ENCODE assay signal across 1 cellular context in the genomic region with DNA sequence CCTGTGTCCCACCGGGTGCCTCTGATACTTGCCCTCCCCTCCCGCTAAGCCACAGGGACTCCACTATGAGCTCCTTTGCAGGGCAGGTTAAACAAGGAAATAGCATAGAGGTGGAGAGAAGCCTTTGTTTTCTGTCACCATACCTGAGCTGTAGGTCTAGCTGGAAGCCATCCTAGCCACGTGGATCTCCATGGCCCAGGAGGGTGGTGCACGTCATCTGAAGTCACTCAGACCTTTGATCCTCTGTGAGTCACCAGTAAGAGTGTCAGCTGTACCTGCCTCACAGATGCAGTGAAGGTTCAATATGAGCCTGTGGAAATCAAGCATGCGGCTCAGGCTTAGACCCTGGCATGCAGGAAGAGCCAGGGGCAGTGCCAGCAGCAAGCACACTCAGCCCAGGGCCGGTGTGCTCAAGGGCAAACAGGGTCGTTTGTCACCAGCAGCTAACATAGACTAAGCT.
TF ChIP-seq lines count a peak whose summit lies in the region.

No MANE protein-coding gene starts in this region.

TF ChIP-seq in HepG2, 621 proteins besides CTCF, POLR2A, EP300 and RAD21 (continued from another document and continues in another):
- TF ChIP-seq, protein P1, sequence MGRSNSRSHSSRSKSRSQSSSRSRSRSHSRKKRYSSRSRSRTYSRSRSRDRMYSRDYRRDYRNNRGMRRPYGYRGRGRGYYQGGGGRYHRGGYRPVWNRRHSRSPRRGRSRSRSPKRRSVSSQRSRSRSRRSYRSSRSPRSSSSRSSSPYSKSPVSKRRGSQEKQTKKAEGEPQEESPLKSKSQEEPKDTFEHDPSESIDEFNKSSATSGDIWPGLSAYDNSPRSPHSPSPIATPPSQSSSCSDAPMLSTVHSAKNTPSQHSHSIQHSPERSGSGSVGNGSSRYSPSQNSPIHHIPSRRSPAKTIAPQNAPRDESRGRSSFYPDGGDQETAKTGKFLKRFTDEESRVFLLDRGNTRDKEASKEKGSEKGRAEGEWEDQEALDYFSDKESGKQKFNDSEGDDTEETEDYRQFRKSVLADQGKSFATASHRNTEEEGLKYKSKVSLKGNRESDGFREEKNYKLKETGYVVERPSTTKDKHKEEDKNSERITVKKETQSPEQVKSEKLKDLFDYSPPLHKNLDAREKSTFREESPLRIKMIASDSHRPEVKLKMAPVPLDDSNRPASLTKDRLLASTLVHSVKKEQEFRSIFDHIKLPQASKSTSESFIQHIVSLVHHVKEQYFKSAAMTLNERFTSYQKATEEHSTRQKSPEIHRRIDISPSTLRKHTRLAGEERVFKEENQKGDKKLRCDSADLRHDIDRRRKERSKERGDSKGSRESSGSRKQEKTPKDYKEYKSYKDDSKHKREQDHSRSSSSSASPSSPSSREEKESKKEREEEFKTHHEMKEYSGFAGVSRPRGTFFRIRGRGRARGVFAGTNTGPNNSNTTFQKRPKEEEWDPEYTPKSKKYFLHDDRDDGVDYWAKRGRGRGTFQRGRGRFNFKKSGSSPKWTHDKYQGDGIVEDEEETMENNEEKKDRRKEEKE (IDR thresholded peaks at IDR 0.05) = no peak
- TF ChIP-seq, protein P2, sequence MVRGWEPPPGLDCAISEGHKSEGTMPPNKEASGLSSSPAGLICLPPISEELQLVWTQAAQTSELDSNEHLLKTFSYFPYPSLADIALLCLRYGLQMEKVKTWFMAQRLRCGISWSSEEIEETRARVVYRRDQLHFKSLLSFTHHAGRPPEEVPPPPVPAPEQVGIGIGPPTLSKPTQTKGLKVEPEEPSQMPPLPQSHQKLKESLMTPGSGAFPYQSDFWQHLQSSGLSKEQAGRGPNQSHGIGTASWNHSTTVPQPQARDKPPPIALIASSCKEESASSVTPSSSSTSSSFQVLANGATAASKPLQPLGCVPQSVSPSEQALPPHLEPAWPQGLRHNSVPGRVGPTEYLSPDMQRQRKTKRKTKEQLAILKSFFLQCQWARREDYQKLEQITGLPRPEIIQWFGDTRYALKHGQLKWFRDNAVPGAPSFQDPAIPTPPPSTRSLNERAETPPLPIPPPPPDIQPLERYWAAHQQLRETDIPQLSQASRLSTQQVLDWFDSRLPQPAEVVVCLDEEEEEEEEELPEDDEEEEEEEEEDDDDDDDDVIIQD (CRISPR knock-in tag; IDR thresholded peaks at IDR 0.05; ENCODE audit: low read depth) = no peak; the same call in 1 of the 2 replicates
- TF ChIP-seq REL (CRISPR knock-in tag; conservative IDR thresholded peaks at IDR 0.05) = no peak
- TF ChIP-seq SP1 (IDR thresholded peaks at IDR 0.05) = no peak
- TF ChIP-seq SP1 (CRISPR knock-in tag; IDR thresholded peaks at IDR 0.05) = no peak
- TF ChIP-seq ZNF205 (CRISPR knock-in tag; IDR thresholded peaks at IDR 0.05) = peak; percentile 68; the same call in 1 of the 2 replicates
- TF ChIP-seq, protein P3, sequence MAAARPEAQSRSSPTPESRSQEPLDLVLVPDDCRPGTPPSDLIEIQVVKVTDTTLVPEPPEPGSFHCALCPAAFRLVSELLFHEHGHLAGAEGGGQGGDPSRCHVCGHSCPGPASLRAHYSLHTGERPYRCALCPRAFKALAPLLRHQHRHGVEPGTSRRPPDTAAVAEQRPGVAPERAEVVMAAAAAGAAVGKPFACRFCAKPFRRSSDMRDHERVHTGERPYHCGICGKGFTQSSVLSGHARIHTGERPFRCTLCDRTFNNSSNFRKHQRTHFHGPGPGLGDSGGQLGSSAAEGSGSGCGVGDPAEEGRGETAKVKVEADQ (CRISPR knock-in tag; IDR thresholded peaks at IDR 0.05; ENCODE audit: borderline replicate concordance) = no peak
- TF ChIP-seq, protein P4, sequence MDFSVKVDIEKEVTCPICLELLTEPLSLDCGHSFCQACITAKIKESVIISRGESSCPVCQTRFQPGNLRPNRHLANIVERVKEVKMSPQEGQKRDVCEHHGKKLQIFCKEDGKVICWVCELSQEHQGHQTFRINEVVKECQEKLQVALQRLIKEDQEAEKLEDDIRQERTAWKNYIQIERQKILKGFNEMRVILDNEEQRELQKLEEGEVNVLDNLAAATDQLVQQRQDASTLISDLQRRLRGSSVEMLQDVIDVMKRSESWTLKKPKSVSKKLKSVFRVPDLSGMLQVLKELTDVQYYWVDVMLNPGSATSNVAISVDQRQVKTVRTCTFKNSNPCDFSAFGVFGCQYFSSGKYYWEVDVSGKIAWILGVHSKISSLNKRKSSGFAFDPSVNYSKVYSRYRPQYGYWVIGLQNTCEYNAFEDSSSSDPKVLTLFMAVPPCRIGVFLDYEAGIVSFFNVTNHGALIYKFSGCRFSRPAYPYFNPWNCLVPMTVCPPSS (IDR thresholded peaks at IDR 0.05) = no peak
- TF ChIP-seq PRPF4 (IDR thresholded peaks at IDR 0.05; ENCODE audit: low read depth, low read length, poor library complexity, severe bottlenecking) = no peak
- TF ChIP-seq ISL2 (CRISPR knock-in tag; IDR thresholded peaks at IDR 0.05) = no peak; the same call in 1 of the 2 replicates
- TF ChIP-seq ZNF331 (CRISPR knock-in tag; IDR thresholded peaks at IDR 0.05) = peak; percentile 61; the same call in 1 of the 2 replicates
- no peak for TF ChIP-seq MTA3 (CRISPR knock-in tag; IDR thresholded peaks at IDR 0.05)
- TF ChIP-seq ZNF333 (CRISPR knock-in tag; IDR thresholded peaks at IDR 0.05; ENCODE audit: borderline replicate concordance) = no peak
- 0 out of 2 replicates have a peak, but pooled peaks have one; percentile 21 for TF ChIP-seq STAG1 (CRISPR knock-in tag; IDR thresholded peaks at IDR 0.05)
- TF ChIP-seq, protein P5, sequence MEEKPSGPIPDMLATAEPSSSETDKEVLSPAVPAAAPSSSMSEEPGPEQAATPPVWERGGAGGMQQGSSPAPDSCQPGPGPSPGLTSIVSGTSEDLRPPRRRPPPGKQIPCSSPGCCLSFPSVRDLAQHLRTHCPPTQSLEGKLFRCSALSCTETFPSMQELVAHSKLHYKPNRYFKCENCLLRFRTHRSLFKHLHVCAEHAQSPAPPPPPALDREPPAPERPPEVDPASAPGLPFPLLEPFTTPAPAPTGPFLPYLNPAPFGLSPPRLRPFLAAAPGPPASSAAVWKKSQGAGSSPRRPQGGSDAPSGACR (CRISPR knock-in tag; IDR thresholded peaks at IDR 0.05) = no peak
- no peak for TF ChIP-seq ZNF674 (CRISPR knock-in tag; IDR thresholded peaks at IDR 0.05; ENCODE audit: low read depth)
- TF ChIP-seq FOSL1 (CRISPR knock-in tag; IDR thresholded peaks at IDR 0.05; ENCODE audit: borderline replicate concordance) = peak; percentile 85
- TF ChIP-seq SIN3A (IDR thresholded peaks at IDR 0.05; ENCODE audit: borderline replicate concordance, low read depth, low read length) = peak; percentile 59; the same call in 1 of the 2 replicates
- peak; percentile 76; the same call in 1 of the 2 replicates for TF ChIP-seq PITX1 (CRISPR knock-in tag; IDR thresholded peaks at IDR 0.05)
- TF ChIP-seq ZNF577 (CRISPR knock-in tag; IDR thresholded peaks at IDR 0.05; ENCODE audit: borderline replicate concordance, low read depth) = no peak
- TF ChIP-seq, protein P6, sequence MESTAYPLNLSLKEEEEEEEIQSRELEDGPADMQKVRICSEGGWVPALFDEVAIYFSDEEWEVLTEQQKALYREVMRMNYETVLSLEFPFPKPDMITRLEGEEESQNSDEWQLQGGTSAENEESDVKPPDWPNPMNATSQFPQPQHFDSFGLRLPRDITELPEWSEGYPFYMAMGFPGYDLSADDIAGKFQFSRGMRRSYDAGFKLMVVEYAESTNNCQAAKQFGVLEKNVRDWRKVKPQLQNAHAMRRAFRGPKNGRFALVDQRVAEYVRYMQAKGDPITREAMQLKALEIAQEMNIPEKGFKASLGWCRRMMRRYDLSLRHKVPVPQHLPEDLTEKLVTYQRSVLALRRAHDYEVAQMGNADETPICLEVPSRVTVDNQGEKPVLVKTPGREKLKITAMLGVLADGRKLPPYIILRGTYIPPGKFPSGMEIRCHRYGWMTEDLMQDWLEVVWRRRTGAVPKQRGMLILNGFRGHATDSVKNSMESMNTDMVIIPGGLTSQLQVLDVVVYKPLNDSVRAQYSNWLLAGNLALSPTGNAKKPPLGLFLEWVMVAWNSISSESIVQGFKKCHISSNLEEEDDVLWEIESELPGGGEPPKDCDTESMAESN (CRISPR knock-in tag; conservative IDR thresholded peaks at IDR 0.05) = peak; percentile 64; the same call in 1 of the 2 replicates
- no peak for TF ChIP-seq ZNF839 (CRISPR knock-in tag; IDR thresholded peaks at IDR 0.05; ENCODE audit: borderline replicate concordance)
- no peak for TF ChIP-seq MLLT10 (CRISPR knock-in tag; IDR thresholded peaks at IDR 0.05)
- no peak for TF ChIP-seq SMARCC2 (IDR thresholded peaks at IDR 0.05)
- TF ChIP-seq HMG20A (CRISPR knock-in tag; IDR thresholded peaks at IDR 0.05; ENCODE audit: borderline replicate concordance) = peak; percentile 59; the same call in 1 of the 2 replicates
- TF ChIP-seq NCOA5 (CRISPR knock-in tag; IDR thresholded peaks at IDR 0.05) = no peak
- TF ChIP-seq CBFB (CRISPR knock-in tag; IDR thresholded peaks at IDR 0.05) = no peak
- TF ChIP-seq, protein P7, sequence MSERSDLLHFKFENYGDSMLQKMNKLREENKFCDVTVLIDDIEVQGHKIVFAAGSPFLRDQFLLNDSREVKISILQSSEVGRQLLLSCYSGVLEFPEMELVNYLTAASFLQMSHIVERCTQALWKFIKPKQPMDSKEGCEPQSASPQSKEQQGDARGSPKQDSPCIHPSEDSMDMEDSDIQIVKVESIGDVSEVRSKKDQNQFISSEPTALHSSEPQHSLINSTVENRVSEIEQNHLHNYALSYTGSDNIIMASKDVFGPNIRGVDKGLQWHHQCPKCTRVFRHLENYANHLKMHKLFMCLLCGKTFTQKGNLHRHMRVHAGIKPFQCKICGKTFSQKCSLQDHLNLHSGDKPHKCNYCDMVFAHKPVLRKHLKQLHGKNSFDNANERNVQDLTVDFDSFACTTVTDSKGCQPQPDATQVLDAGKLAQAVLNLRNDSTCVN (CRISPR knock-in tag; IDR thresholded peaks at IDR 0.05; ENCODE audit: borderline replicate concordance) = no peak
- TF ChIP-seq, protein P8, sequence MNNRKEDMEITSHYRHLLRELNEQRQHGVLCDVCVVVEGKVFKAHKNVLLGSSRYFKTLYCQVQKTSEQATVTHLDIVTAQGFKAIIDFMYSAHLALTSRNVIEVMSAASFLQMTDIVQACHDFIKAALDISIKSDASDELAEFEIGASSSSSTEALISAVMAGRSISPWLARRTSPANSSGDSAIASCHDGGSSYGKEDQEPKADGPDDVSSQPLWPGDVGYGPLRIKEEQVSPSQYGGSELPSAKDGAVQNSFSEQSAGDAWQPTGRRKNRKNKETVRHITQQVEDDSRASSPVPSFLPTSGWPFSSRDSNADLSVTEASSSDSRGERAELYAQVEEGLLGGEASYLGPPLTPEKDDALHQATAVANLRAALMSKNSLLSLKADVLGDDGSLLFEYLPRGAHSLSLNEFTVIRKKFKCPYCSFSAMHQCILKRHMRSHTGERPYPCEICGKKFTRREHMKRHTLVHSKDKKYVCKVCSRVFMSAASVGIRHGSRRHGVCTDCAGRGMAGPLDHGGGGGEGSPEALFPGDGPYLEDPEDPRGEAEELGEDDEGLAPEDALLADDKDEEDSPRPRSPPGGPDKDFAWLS (CRISPR knock-in tag; IDR thresholded peaks at IDR 0.05; ENCODE audit: borderline replicate concordance) = no peak
- 0 out of 2 replicates have a peak, but pooled peaks have one; percentile 67 for TF ChIP-seq ZNF432 (CRISPR knock-in tag; IDR thresholded peaks at IDR 0.05; ENCODE audit: borderline replicate concordance)
- TF ChIP-seq MAFG (CRISPR knock-in tag; IDR thresholded peaks at IDR 0.05) = no peak
- TF ChIP-seq HOXA3 (CRISPR knock-in tag; IDR thresholded peaks at IDR 0.05) = peak; percentile 89
- TF ChIP-seq SOX13 (IDR thresholded peaks at IDR 0.05) = no peak
- 0 out of 4 replicates have a peak, but pooled peaks of 1 of the 2 experiments have one; percentile 44 for TF ChIP-seq SOX13 (CRISPR knock-in tag; conservative IDR thresholded peaks at IDR 0.05 in 1 of 2, IDR thresholded peaks at IDR 0.05 in 1 of 2)
- TF ChIP-seq, protein P9, sequence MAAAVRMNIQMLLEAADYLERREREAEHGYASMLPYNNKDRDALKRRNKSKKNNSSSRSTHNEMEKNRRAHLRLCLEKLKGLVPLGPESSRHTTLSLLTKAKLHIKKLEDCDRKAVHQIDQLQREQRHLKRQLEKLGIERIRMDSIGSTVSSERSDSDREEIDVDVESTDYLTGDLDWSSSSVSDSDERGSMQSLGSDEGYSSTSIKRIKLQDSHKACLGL (CRISPR knock-in tag; IDR thresholded peaks at IDR 0.05) = peak; percentile 56
- TF ChIP-seq, protein P10, sequence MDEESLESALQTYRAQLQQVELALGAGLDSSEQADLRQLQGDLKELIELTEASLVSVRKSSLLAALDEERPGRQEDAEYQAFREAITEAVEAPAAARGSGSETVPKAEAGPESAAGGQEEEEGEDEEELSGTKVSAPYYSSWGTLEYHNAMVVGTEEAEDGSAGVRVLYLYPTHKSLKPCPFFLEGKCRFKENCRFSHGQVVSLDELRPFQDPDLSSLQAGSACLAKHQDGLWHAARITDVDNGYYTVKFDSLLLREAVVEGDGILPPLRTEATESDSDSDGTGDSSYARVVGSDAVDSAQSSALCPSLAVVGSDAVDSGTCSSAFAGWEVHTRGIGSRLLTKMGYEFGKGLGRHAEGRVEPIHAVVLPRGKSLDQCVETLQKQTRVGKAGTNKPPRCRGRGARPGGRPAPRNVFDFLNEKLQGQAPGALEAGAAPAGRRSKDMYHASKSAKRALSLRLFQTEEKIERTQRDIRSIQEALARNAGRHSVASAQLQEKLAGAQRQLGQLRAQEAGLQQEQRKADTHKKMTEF (CRISPR knock-in tag; IDR thresholded peaks at IDR 0.05) = no peak
- TF ChIP-seq HNRNPK (IDR thresholded peaks at IDR 0.05; ENCODE audit: low read depth, low read length, poor library complexity, severe bottlenecking) = no peak
- TF ChIP-seq DMAP1 (CRISPR knock-in tag; IDR thresholded peaks at IDR 0.05) = peak; percentile 94
- TF ChIP-seq RFX5 (IDR thresholded peaks at IDR 0.05; ENCODE audit: low read depth, low read length) = no peak
- no peak for TF ChIP-seq MTF2 (CRISPR knock-in tag; IDR thresholded peaks at IDR 0.05; ENCODE audit: borderline replicate concordance)
- TF ChIP-seq, protein P11, sequence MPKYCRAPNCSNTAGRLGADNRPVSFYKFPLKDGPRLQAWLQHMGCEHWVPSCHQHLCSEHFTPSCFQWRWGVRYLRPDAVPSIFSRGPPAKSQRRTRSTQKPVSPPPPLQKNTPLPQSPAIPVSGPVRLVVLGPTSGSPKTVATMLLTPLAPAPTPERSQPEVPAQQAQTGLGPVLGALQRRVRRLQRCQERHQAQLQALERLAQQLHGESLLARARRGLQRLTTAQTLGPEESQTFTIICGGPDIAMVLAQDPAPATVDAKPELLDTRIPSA (CRISPR knock-in tag; IDR thresholded peaks at IDR 0.05; ENCODE audit: borderline replicate concordance) = no peak
- no peak for TF ChIP-seq ZNF350 (CRISPR knock-in tag; IDR thresholded peaks at IDR 0.05; ENCODE audit: borderline replicate concordance, low read depth)
- TF ChIP-seq ZNF761 (CRISPR knock-in tag; conservative IDR thresholded peaks at IDR 0.05) = no peak
- TF ChIP-seq NPAS2 (CRISPR knock-in tag; IDR thresholded peaks at IDR 0.05; ENCODE audit: borderline replicate concordance) = no peak
- TF ChIP-seq, protein P12, sequence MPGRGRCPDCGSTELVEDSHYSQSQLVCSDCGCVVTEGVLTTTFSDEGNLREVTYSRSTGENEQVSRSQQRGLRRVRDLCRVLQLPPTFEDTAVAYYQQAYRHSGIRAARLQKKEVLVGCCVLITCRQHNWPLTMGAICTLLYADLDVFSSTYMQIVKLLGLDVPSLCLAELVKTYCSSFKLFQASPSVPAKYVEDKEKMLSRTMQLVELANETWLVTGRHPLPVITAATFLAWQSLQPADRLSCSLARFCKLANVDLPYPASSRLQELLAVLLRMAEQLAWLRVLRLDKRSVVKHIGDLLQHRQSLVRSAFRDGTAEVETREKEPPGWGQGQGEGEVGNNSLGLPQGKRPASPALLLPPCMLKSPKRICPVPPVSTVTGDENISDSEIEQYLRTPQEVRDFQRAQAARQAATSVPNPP (CRISPR knock-in tag; IDR thresholded peaks at IDR 0.05) = no peak
- no peak for TF ChIP-seq ZNF343 (CRISPR knock-in tag; IDR thresholded peaks at IDR 0.05)
- TF ChIP-seq FOXP1 (IDR thresholded peaks at IDR 0.05) = no peak
- no peak for TF ChIP-seq FOXP1 (CRISPR knock-in tag; IDR thresholded peaks at IDR 0.05)
- TF ChIP-seq ZNF556 (CRISPR knock-in tag; IDR thresholded peaks at IDR 0.05; ENCODE audit: borderline replicate concordance) = no peak
- no peak for TF ChIP-seq SRF (IDR thresholded peaks at IDR 0.05; ENCODE audit: low read depth, low read length)
